8 cellular contexts compared by ENCODE assay signal in genomic region chr9:91423785-91424402, GRCh38. TPM values are rescaled to one million over a fixed set of nuclear protein-coding genes. Genes with fewer than 3 reads are reported as not detected.
DNase-seq lines count a peak whose midpoint lies in the region; ATAC-seq, FAIRE-seq and TF ChIP-seq lines count a peak whose summit lies in the region.

Gene NFIL3, minus strand, starts transcription at chr9:91423832. Its CDS starts 13,098 bp downstream, at chr9:91410734.

- peaks cover 50% of the 10 kb centered on the region for H3K4me1 ChIP-seq in A549

- peak within 1 kb of the TSS; percentile 98 for H3K27ac Mint-ChIP-seq in activated CD4-positive, alpha-beta T cell treated with anti-CD3 and anti-CD28 coated beads, Interleukin-2, amount 10 ng/mL, durations not matched to agents 24 days and 14 days

- CTCF ChIA-PET in A549 (lab: Yijun Ruan, JAX) = interaction anchor here (0.8 to 5.0 kb wide), 14 partner anchors 9 to 509 kb away, joined by 3 to 41 read pairs (median 6); no protein-coding TSS in a partner anchor

- ATAC-seq in A549 (peak; percentile 79 to 83), GM18861 (IDR thresholded peaks at IDR 0.05; ENCODE audit: unreplicated experiment) (peak; percentile 84), HG03103 (IDR thresholded peaks at IDR 0.05; ENCODE audit: low read depth, unreplicated experiment) (peak; percentile 81)

- POLR2A ChIA-PET in A549 (lab: Yijun Ruan, JAX) = interaction anchor here (0.6 to 2.9 kb wide), 16 partner anchors 9 to 508 kb away, joined by 3 to 19 read pairs (median 5); partner anchors contain the start of gene AUH

- intact Hi-C loops in activated CD4-positive, alpha-beta T cell treated with anti-CD3 and anti-CD28 coated beads, Interleukin-2, amount 10 ng/mL, durations not matched to agents 24 days and 14 days (cut with micrococcal nuclease) = loop anchor here (1.0 to 5.0 kb wide), 2 partner anchors 323 to 457 kb away; no protein-coding TSS in a partner anchor

- TF ChIP-seq EP300 in A549 (IDR thresholded peaks at IDR 0.05) = no peak

- peaks cover 26% of the 10 kb centered on the region for H3K36me3 Mint-ChIP-seq in activated CD4-positive, alpha-beta T cell treated with anti-CD3 and anti-CD28 coated beads, Interleukin-2, amount 10 ng/mL, durations not matched to agents 24 days and 14 days (ENCODE audit: low read depth)

- peak; percentile 9; the same call in 1 of the 2 replicates for TF ChIP-seq POLR2A in A549 (IDR thresholded peaks at IDR 0.05; ENCODE audit: low read length)

- TF ChIP-seq RAD21 in A549 (conservative IDR thresholded peaks at IDR 0.05 in 1 of 2, IDR thresholded peaks at IDR 0.05 in 1 of 2) = no peak

- no peaks in the 10 kb centered on the region for H3K9me3 Mint-ChIP-seq in activated CD4-positive, alpha-beta T cell treated with anti-CD3 and anti-CD28 coated beads, Interleukin-2, amount 10 ng/mL, durations not matched to agents 24 days and 14 days

- H3K4me1 Mint-ChIP-seq in activated CD4-positive, alpha-beta T cell treated with anti-CD3 and anti-CD28 coated beads, Interleukin-2, amount 10 ng/mL, durations not matched to agents 24 days and 14 days = peaks cover 56% of the 10 kb centered on the region

- H3K9me3 ChIP-seq in A549 = no peaks in the 10 kb centered on the region

- peak within 1 kb of the TSS; percentile 89 to 95 for H3K27ac ChIP-seq in A549
- peak within 1 kb of the TSS; percentile 95 to 97 for H3K27ac ChIP-seq in coronary artery

- H3K4me3 Mint-ChIP-seq in activated CD4-positive, alpha-beta T cell treated with anti-CD3 and anti-CD28 coated beads, Interleukin-2, amount 10 ng/mL, durations not matched to agents 24 days and 14 days = peak within 1 kb of the TSS; percentile 100

- TF ChIP-seq CTCF in A549 (IDR thresholded peaks at IDR 0.05) (no peak), coronary artery (IDR thresholded peaks at IDR 0.05) (no peak)

- peak; percentile 57 to 69 for DNase-seq in A549 (ENCODE audit: low read depth in 1 of 2, low spot score in 1 of 2)
- peak; percentile 73 for DNase-seq in NCI-H460 (ENCODE audit: extremely low read depth, low read depth)
- DNase-seq in activated CD4-positive, alpha-beta T cell treated with anti-CD3 and anti-CD28 coated beads, Interleukin-2, amount 10 ng/mL, durations not matched to agents 24 days and 14 days = peak; percentile 92
- peak; percentile 90 for DNase-seq in coronary artery (ENCODE audit: low spot score)
- peak; percentile 93 for DNase-seq in left kidney (ENCODE audit: low read depth, low spot score)
- peak; percentile 70 for DNase-seq in stimulated activated CD4-positive, alpha-beta T cell treated with anti-CD3 and anti-CD28 coated beads, Interleukin-1b, Interleukin-23, amount 100 ng/mL, for 48 hours

- H3K4me3 ChIP-seq in A549 = peak within 1 kb of the TSS; percentile 88
- H3K4me3 ChIP-seq in coronary artery = peak within 1 kb of the TSS; percentile 93

- no peak for FAIRE-seq in A549 (lab: Jason Lieb, UNC)

- peak within 1 kb of the TSS; percentile 81 for H3K4me2 ChIP-seq in A549

- 6% methylated on average over 7 of the region's 92 CpGs for WGBS in A549 (ENCODE audit: missing lambda C conversion rate)

- H3K27me3 Mint-ChIP-seq in activated CD4-positive, alpha-beta T cell treated with anti-CD3 and anti-CD28 coated beads, Interleukin-2, amount 10 ng/mL, durations not matched to agents 24 days and 14 days = no peaks in the 10 kb centered on the region

TF ChIP-seq in A549, 52 proteins besides CTCF, POLR2A, EP300 and RAD21:
- TF ChIP-seq PHF8 (IDR thresholded peaks at IDR 0.05; ENCODE audit: borderline replicate concordance, low read depth) (peak; percentile 35; the same call in 1 of the 2 replicates), CEBPB (IDR thresholded peaks at IDR 0.05) (peak; percentile 82 to 86), ELK1 (IDR thresholded peaks at IDR 0.05; ENCODE audit: low read depth, low read length) (no peak), RCOR1 (IDR thresholded peaks at IDR 0.05; ENCODE audit: low read depth, low read length) (no peak), HEYL (CRISPR knock-in tag; IDR thresholded peaks at IDR 0.05) (no peak), HOXB5 (CRISPR knock-in tag; IDR thresholded peaks at IDR 0.05) (no peak), BCL3 (IDR thresholded peaks at IDR 0.05) (0 out of 3 replicates have a peak, but pooled peaks have one; percentile 8), MYC (IDR thresholded peaks at IDR 0.05; ENCODE audit: borderline replicate concordance, low read length) (0 out of 2 replicates have a peak, but pooled peaks have one; percentile 2), FOSL2 (IDR thresholded peaks at IDR 0.05) (no peak), FOSL2 (CRISPR knock-in tag; IDR thresholded peaks at IDR 0.05) (no peak), PBX3 (IDR thresholded peaks at IDR 0.05) (peak; percentile 61; the same call in 1 of the 2 replicates), JUN (IDR thresholded peaks at IDR 0.05) (peak in 1 of 2 experiments; percentile 42; a peak in 2 of 5 replicates)

RNA-seq across cellular contexts. Expression of gene NFIL3, which starts in this region (rescaled TPM):
- 16.1 and 21.9 TPM in 2 replicates for polyA plus RNA-seq in A549 (2011; rRNA removed)
- polyA plus RNA-seq in A549 (2012; cell fraction: cytosol; rRNA removed) = 4.3 and 5.0 TPM in 2 replicates
- 2.6 and 6.2 TPM in 2 replicates for polyA plus RNA-seq in A549 (2012; cell fraction: nucleus; rRNA removed)
- polyA plus RNA-seq in A549 (2017; fragmentation: RNase III; extraction: RNeasy Plus Mini Kit Qiagen cat#74134 plus additional on column Dnase treatment) = 9.2 to 10.7 TPM (median 10.5 TPM) in 3 replicates
- 11.6 and 13.0 TPM in 2 replicates for polyA minus RNA-seq in A549 (2011; rRNA and poly(A)+ RNA removed)
- total RNA-seq in NCI-H460 (2014; rRNA removed; shearing (Covaris generic)) = 10.9 and 11.6 TPM in 2 replicates
- 1.7 and 7.1 TPM in 2 replicates for polyA plus RNA-seq in NCI-H460 (2014; cell fraction: nucleus; rRNA removed)
- 122 and 127 TPM in 2 replicates for total RNA-seq in activated CD4-positive, alpha-beta T cell treated with anti-CD3 and anti-CD28 coated beads, Interleukin-2, amount 10 ng/mL, durations not matched to agents 24 days and 14 days

Comparison
In these comparisons a context has a peak if more than half of its experiments do, and no peak if none do; other contexts are left out.
1. Peak in every context shown above with its lines: DNase-seq, ATAC-seq, H3K4me3 ChIP-seq and H3K27ac ChIP-seq.